In the genomic region with DNA sequence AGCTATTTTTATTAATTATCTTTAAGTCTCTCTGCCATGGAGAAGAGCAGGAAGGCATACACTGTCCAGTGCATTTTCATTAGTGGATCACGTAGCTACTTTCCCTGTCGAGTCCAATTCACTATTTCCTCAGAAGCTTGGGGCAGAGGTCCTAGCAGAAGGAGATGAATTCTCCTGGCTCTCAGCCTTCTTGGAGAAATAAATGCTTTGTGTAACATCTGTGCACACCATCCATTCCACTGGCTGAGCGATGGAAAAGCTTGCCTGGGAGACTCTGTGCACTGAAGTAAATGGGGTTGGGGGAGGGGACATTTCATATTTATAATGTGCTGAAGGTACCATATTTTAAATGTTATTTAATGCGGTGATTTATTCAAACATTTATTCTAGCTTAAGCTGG, we compare ENCODE assay signal across 23 cellular contexts. TPM values are rescaled to one million over a fixed set of nuclear protein-coding genes. Genes with fewer than 3 reads are reported as not detected.
"Had no signal": no experiment of that assay in that cellular context is flagged by ENCODE, and none has a peak within 500 bp of the region (broad histone marks: within the 10 kb centered on the region; RNA-seq: fewer than 3 reads in every experiment).

No MANE protein-coding gene starts in this region.

- H3K27ac ChIP-seq: ascending aorta, brain microvascular endothelial cell, heart right ventricle, ovary, prostate gland, spleen, upper lobe of left lung had no signal

- DNase-seq: activated CD4-positive, alpha-beta T cell treated with anti-CD3 and anti-CD28 coated beads, Interleukin-2, amount 50 U/mL, for 1 hour; activated CD8-positive, alpha-beta T cell treated with anti-CD3 and anti-CD28 coated beads, Interleukin-2, amount 10 ng/mL, durations not matched to agents 7 days and 5 days; activated gamma-delta T cell; brain microvascular endothelial cell; central memory CD4-positive, alpha-beta T cell; effector memory CD8-positive, alpha-beta T cell; heart right ventricle; left cardiac atrium; midbrain; natural killer cell; ovary; spleen; stimulated activated CD4-positive, alpha-beta T cell treated with anti-CD3 and anti-CD28 coated beads, Interleukin-4, amount 100 ng/mL, for 24 hours; stimulated activated naive CD8-positive, alpha-beta T cell treated with anti-CD3 and anti-CD28 coated beads, Interleukin-15, Interleukin-2, amounts not matched to agents 100 U/mL and 50 U/mL, for 24 hours; upper lobe of left lung had no signal

- H3K27me3 ChIP-seq: ascending aorta, brain microvascular endothelial cell, ovary, upper lobe of left lung had no signal

- H3K4me3 ChIP-seq: ascending aorta, heart right ventricle, ovary, prostate gland, spleen, upper lobe of left lung had no signal

RNA-seq across cellular contexts. Expression of gene PROP1, which starts 23.4 kb away (rescaled TPM):
- total RNA-seq: activated CD8-positive, alpha-beta T cell treated with anti-CD3 and anti-CD28 coated beads, Interleukin-2, amount 10 ng/mL, durations not matched to agents 7 days and 5 days; activated T-helper 1 cell treated with anti-CD3 and anti-CD28 coated beads, Interleukin-12 subunit alpha, Interleukin-12 subunit beta, Interleukin-2, Interleukin-4 antibody, amounts not matched to agents 30 ng/mL and 10 ng/mL and 1 ng/mL, durations not matched to agents 14 hours and 24 hours and 36 hours; ascending aorta; dermis microvascular lymphatic vessel endothelial cell; endothelial cell of umbilical vein; esophagus mucosa; heart right ventricle; left cardiac atrium; liver; natural killer cell; ovary; prostate gland; spleen; subcutaneous adipose tissue; upper lobe of left lung had no signal
